8 cellular contexts compared by ENCODE assay signal in the genomic region with DNA sequence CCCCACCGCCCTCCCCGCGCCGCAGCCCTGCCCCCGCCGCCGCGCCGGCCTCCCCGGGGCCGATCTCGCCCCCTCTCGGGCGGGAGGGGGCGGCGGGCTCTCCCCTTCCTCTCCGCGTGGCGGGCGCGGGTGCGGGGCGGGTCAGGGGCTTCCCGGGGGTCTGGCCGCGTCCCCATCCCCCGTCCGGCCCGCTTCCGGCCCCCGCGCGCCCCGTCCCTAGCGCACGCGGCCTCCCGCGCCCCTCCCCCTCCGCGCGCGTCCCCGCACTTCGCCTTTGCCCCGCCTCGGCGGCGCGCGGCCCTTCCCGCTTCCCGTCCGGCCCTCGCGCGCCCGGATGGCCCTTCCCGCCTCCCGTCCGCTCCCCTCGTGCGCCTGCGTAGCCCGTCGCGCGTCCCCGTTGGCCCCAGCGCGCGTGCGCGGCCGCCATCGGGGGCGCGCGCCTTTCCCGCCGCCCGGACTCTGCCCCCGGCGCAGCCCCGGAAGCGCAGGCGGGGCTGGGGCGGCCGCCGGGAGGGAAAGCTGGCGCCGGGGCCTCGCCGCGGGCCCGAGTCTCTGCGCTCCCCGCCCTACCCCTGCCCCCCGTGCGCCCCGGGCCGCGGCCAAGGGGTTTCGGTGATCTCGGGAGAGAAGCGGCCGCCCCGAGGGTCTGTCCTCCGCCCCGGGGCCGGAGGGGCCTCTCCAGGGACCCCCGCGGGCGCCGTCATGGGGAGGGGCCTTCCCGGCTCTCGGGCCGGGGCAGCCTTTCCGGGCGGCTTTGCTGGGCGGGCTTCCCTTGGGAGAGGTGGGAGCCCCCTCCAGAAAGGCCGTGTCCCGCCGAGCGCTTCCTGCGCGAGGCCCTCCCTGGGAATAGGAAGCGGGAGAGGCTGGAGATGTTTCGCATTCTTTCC. TPM values are rescaled to one million over a fixed set of nuclear protein-coding genes. Genes with fewer than 3 reads are reported as not detected.
DNase-seq lines count a peak whose midpoint lies in the region; ATAC-seq and TF ChIP-seq lines count a peak whose summit lies in the region.

No MANE protein-coding gene starts in this region.

- H3K27ac ChIP-seq in CD4-positive, alpha-beta T cell (ENCODE audit: low read depth, low read length), result peak overlapping the region; percentile 72

- POLR2A ChIA-PET in CD4-positive, alpha-beta T cell (lab: Charles Lee), result interaction anchor here (0.6 to 2.2 kb wide), 14 partner anchors 59 to 477 kb away, joined by 3 to 11 read pairs (median 5); a partner anchor contains a TSS

- peaks cover 44% of the 10 kb centered on the region for H3K4me1 Mint-ChIP-seq in CD4-positive, alpha-beta T cell (ENCODE audit: low read depth)

- H3K27me3 ChIP-seq in CD4-positive, alpha-beta T cell (ENCODE audit: control insufficient read depth, insufficient read depth, low read length), result no peaks in the 10 kb centered on the region
- H3K27me3 ChIP-seq in mononuclear cell (ENCODE audit: insufficient read depth, low read length), result no peaks in the 10 kb centered on the region

- H3K4me1 ChIP-seq in mononuclear cell (ENCODE audit: insufficient read depth, low read length), result peaks cover 55% of the 10 kb centered on the region

- DNase-seq in CD4-positive, alpha-beta T cell, result peak; percentile 71 to 90 (median 84)
- peak; percentile 24 for DNase-seq in HS-5 (ENCODE audit: low read depth)
- peak; percentile 83 for DNase-seq in NOMO-1 treated with dmso at 0.1 percent for 144 hours (lab: John Stamatoyannopoulos, UW; ENCODE audit: unreplicated experiment)
- peak; percentile 96 for DNase-seq in activated CD8-positive, alpha-beta memory T cell treated with anti-CD3 and anti-CD28 coated beads, Interleukin-2, amount 50 U/mL, for 48 hours
- DNase-seq in epidermal melanocyte (ENCODE audit: insufficient read length, low spot score), result peak; percentile 97
- peak; percentile 73 to 78 for DNase-seq in stimulated activated CD8-positive, alpha-beta memory T cell treated with anti-CD3 and anti-CD28 coated beads, Interleukin-2, amount 100 ng/mL, for 1 hour (ENCODE audit: low read depth in 2 of 2)

- H3K36me3 Mint-ChIP-seq in CD4-positive, alpha-beta T cell (ENCODE audit: low read depth), result peaks cover 38% of the 10 kb centered on the region

- ATAC-seq in CD4-positive, alpha-beta T cell (ENCODE audit: poor library complexity), result peak; percentile 10
- peak; percentile 38 for ATAC-seq in GM19467 (IDR thresholded peaks at IDR 0.05; ENCODE audit: unreplicated experiment)

- CTCF ChIA-PET in CD4-positive, alpha-beta T cell (lab: Charles Lee), result no interaction called here

- H3K27ac Mint-ChIP-seq in CD4-positive, alpha-beta T cell, result peak overlapping the region; percentile 87

- no peaks in the 10 kb centered on the region for H3K9me3 ChIP-seq in CD4-positive, alpha-beta T cell (ENCODE audit: control insufficient read depth, low read length)
- no peaks in the 10 kb centered on the region for H3K9me3 ChIP-seq in mononuclear cell (ENCODE audit: low read depth, low read length)

- TF ChIP-seq CTCF in CD4-positive, alpha-beta T cell (IDR thresholded peaks at IDR 0.05), result no peak

- no peaks in the 10 kb centered on the region for H3K9me3 Mint-ChIP-seq in CD4-positive, alpha-beta T cell

- peak overlapping the region; percentile 78 for H3K4me3 ChIP-seq in mononuclear cell (ENCODE audit: low read length)

- intact Hi-C loops in CD4-positive, alpha-beta T cell (cut with DNase I, micrococcal nuclease), result loop anchor here (1.0 to 10.0 kb wide), 6 partner anchors 116 to 447 kb away; a partner anchor contains a TSS

- no peaks in the 10 kb centered on the region for H3K27me3 Mint-ChIP-seq in CD4-positive, alpha-beta T cell

- peak overlapping the region; percentile 89 for H3K4me3 Mint-ChIP-seq in CD4-positive, alpha-beta T cell

RNA-seq across cellular contexts. Expression of a gene that starts 0.5 kb away (rescaled TPM):
- 100 to 1,000 TPM; 246 to 252 TPM for total RNA-seq in CD4-positive, alpha-beta T cell
- total RNA-seq in mononuclear cell, result 109 TPM

RNA-seq across cellular contexts. Expression of a gene that starts 24.0 kb away (rescaled TPM):
- not detected for total RNA-seq in CD4-positive, alpha-beta T cell
- not detected for total RNA-seq in mononuclear cell

RNA-seq across cellular contexts. Expression of a gene that starts 29.9 kb away (rescaled TPM):
- total RNA-seq in CD4-positive, alpha-beta T cell, result under 1 TPM; 0.47 to 0.49 TPM
- total RNA-seq in mononuclear cell, result 0.31 TPM

RNA-seq across cellular contexts. Expression of a gene that starts 43.0 kb away (rescaled TPM):
- total RNA-seq in CD4-positive, alpha-beta T cell, result not detected
- total RNA-seq in mononuclear cell, result 0.31 TPM

RNA-seq across cellular contexts. Expression of a gene that starts 46.9 kb away (rescaled TPM):
- total RNA-seq in CD4-positive, alpha-beta T cell, result not detected
- not detected for total RNA-seq in mononuclear cell

Comparison
In these comparisons a context has a peak if more than half of its experiments do, and no peak if none do; other contexts are left out.
1. Peak in every context shown above with its lines: DNase-seq, ATAC-seq, H3K4me3 ChIP-seq and H3K27ac ChIP-seq.
2. DNase-seq: peak in every context shown above with its lines; median percentile 97 in epidermal melanocyte; 96 in activated CD8-positive, alpha-beta memory T cell treated with anti-CD3 and anti-CD28 coated beads, Interleukin-2, amount 50 U/mL, for 48 hours; 84 in CD4-positive, alpha-beta T cell; 83 in NOMO-1 treated with dmso at 0.1 percent for 144 hours; 76 in stimulated activated CD8-positive, alpha-beta memory T cell treated with anti-CD3 and anti-CD28 coated beads, Interleukin-2, amount 100 ng/mL, for 1 hour; 24 in HS-5.